22 cellular contexts compared by ENCODE assay signal in the genomic region with DNA sequence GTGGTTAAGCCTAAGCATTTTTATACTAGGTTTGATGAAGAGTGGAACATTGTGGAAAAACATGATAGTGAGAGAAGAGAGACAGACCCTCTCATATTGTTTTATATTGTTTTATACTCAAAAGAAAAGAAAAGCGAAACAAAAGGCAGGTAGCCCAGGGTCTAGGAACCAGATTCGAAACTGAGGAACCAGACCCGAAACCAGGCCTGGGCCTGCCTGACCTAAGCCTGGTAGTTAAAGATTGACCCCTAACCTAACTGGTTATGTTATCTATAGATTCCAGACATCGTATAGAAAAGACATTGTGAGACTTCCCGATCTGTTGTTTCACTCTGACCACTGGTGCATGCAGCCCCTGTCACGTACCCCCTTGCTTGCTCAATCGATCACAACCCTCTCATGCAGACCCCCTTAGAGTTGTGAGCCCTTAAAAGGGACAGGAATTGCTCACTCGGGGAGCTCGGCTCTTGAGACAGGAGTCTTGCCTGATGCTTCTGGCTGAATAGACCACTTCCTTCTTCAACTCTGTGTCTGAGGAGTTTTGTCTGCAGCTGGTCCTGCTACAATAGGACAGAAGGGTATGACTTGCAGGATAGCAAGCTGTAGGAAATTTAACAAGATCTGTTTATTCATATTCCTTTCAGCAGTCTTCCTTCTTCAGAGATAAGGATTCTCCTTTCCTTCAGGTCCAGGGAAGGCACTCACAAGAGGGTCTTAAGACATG.
DNase-seq lines count a peak whose midpoint lies in the region; ATAC-seq lines count a peak whose summit lies in the region.
"Had no signal": no experiment of that assay in that cellular context is flagged by ENCODE, and none has a peak within 500 bp of the region (broad histone marks: within the 10 kb centered on the region; RNA-seq: fewer than 3 reads in every experiment).

No MANE protein-coding gene starts in this region.

- H2AFZ ChIP-seq in trophoblast cell (ENCODE audit: insufficient read depth, low read length, poor library complexity): no peak overlapping the region

- H3K9ac ChIP-seq in trophoblast cell (ENCODE audit: low read length): no peak overlapping the region

- no peaks in the 10 kb centered on the region for H3K27me3 ChIP-seq in trophoblast cell (ENCODE audit: insufficient read depth, low read length)
- H3K27me3 ChIP-seq: body of pancreas had no signal

- no peak overlapping the region for H3K4me3 ChIP-seq in trophoblast cell (ENCODE audit: low read depth, low read length)
- H3K4me3 ChIP-seq: body of pancreas, smooth muscle cell had no signal

- no peak overlapping the region for H3K23ac ChIP-seq in trophoblast cell (ENCODE audit: low read length)

- H2BK120ac ChIP-seq in trophoblast cell (ENCODE audit: insufficient read depth, low read length, poor library complexity): no peak overlapping the region

- peaks cover 11% of the 10 kb centered on the region for H3K79me1 ChIP-seq in trophoblast cell (ENCODE audit: low read length)

- ATAC-seq in GM19025 (IDR thresholded peaks at IDR 0.05; ENCODE audit: low read depth, unreplicated experiment) (peak; percentile 66), HG02642 (IDR thresholded peaks at IDR 0.05; ENCODE audit: poor library complexity, unreplicated experiment) (peak; percentile 66), HG03432 (IDR thresholded peaks at IDR 0.05; ENCODE audit: unreplicated experiment) (peak; percentile 70), GM21515 (IDR thresholded peaks at IDR 0.05; ENCODE audit: unreplicated experiment) (no peak), esophagus mucosa (no peak)
- ATAC-seq: activated naive CD8-positive, alpha-beta T cell treated with anti-CD3 and anti-CD28 coated beads, Interleukin-2, amount 50 U/mL, for 24 hours; body of pancreas; Panc1 had no signal

- no peak overlapping the region for H3K14ac ChIP-seq in trophoblast cell (ENCODE audit: low read length)

- H3K18ac ChIP-seq in trophoblast cell (ENCODE audit: low read length): no peak overlapping the region

- H3K27ac ChIP-seq in trophoblast cell (ENCODE audit: low read depth, low read length): no peak overlapping the region
- H3K27ac ChIP-seq: body of pancreas had no signal

- WGBS in trophoblast cell (ENCODE audit: extremely low coverage, insufficient coverage, insufficient read length): no CpG with 5 or more reads among the region's 9 CpGs

- H3K4me1 ChIP-seq in trophoblast cell (ENCODE audit: control insufficient read depth in 1 of 2, insufficient read depth in 2 of 2, low read length in 2 of 2): peaks cover 4% of the 10 kb centered on the region in 2 experiments
- H3K4me1 ChIP-seq: body of pancreas had no signal

- H4K91ac ChIP-seq in trophoblast cell (ENCODE audit: low read depth, low read length): peak overlapping the region; percentile 17

- no peak overlapping the region for H2BK5ac ChIP-seq in trophoblast cell (ENCODE audit: low read depth, low read length, poor library complexity)

- peak overlapping the region; percentile 59 for H4K12ac ChIP-seq in trophoblast cell (ENCODE audit: low read depth, low read length)

- H3K4ac ChIP-seq in trophoblast cell (ENCODE audit: low read depth, low read length): no peak overlapping the region

- H4K8ac ChIP-seq in trophoblast cell (ENCODE audit: low read depth, low read length): no peak overlapping the region

- H3K36me3 ChIP-seq in trophoblast cell (ENCODE audit: control insufficient read depth in 1 of 2, insufficient read depth in 2 of 2, low read length in 2 of 2): no peaks in the 10 kb centered on the region

- DNase-seq in trophoblast cell (no peak), DMS 273 treated with DMSO at 0.1 percent for 48 hours (lab: John Stamatoyannopoulos, UW) (no peak)
- DNase-seq: activated CD8-positive, alpha-beta memory T cell treated with anti-CD3 and anti-CD28 coated beads, Interleukin-2, amount 50 U/mL, for 4 hours; activated naive CD8-positive, alpha-beta T cell treated with anti-CD3 and anti-CD28 coated beads, Interleukin-2, amount 50 U/mL, for 24 hours; body of pancreas; CD4-positive, alpha-beta T cell; IMR-90; mesendoderm; naive B cell; NCI-H1417 treated with DMSO at 0.1 percent for 48 hours; NCI-H2107; NCI-H446 treated with DMSO at 0.1 percent for 48 hours; retina; stimulated activated CD4-positive, alpha-beta T cell treated with anti-CD3 and anti-CD28 coated beads, Interleukin-4, amount 100 ng/mL, for 1 hour; stimulated activated naive CD4-positive, alpha-beta T cell treated with Interleukin-2 at 50 U/mL for 16 hours had no signal

- H2BK12ac ChIP-seq in trophoblast cell (ENCODE audit: low read length): peak overlapping the region; percentile 17

- H2AK5ac ChIP-seq in trophoblast cell (ENCODE audit: low read length): no peak overlapping the region

- no peak overlapping the region for H3K4me2 ChIP-seq in trophoblast cell (ENCODE audit: low read length)
- H3K4me2 ChIP-seq: smooth muscle cell had no signal

- peaks cover 1% of the 10 kb centered on the region for H3K9me3 ChIP-seq in trophoblast cell (ENCODE audit: insufficient read depth, low read depth, low read length)
- H3K9me3 ChIP-seq: body of pancreas had no signal

- no peaks in the 10 kb centered on the region for H3K79me2 ChIP-seq in trophoblast cell (ENCODE audit: control insufficient read depth, insufficient read depth, low read length, poor library complexity)

Comparison
In these comparisons a context has a peak if more than half of its experiments do, and no peak if none do; other contexts are left out.
1. ATAC-seq: peak in GM19025 (single experiment), HG02642 (single experiment) and HG03432 (single experiment); none in GM21515 (single experiment) and esophagus mucosa (single experiment).